In genomic region chr17:60525624-60526514, GRCh38 we compare ENCODE assay signal across 8 cellular contexts. TPM values are rescaled to one million over a fixed set of nuclear protein-coding genes. Genes with fewer than 3 reads are reported as not detected.
A peak's percentile ranks its signal among the peaks of the same experiment; 100 is the strongest.
DNase-seq lines count a peak whose midpoint lies in the region; ATAC-seq and TF ChIP-seq lines count a peak whose summit lies in the region.

APPBP2 (minus strand) TSS chr17:60526242; CDS start chr17:60525931, 311 bp downstream.

- H3K36me3 Mint-ChIP-seq in Caco-2 (ENCODE audit: insufficient read depth, unreplicated experiment): peaks cover 23% of the 10 kb centered on the region

- BruUV-seq in Caco-2 (replicated peaks; lab: Mats Ljungman, UMichigan): no TSS peak

- peak within 1 kb of the TSS; percentile 92 for H3K9ac ChIP-seq in HUES48 (ENCODE audit: low read depth, low read length)
- peak within 1 kb of the TSS; percentile 99 for H3K9ac ChIP-seq in OCI-LY1 (ENCODE audit: low read length)

- H2AFZ ChIP-seq in OCI-LY1 (ENCODE audit: low read length): peak within 1 kb of the TSS; percentile 66

- H3K9me3 ChIP-seq in Caco-2 (no peaks in the 10 kb centered on the region), HUES48 (ENCODE audit: control insufficient read depth, insufficient read depth, low read length) (no peaks in the 10 kb centered on the region), OCI-LY1 (ENCODE audit: low read length) (no peaks in the 10 kb centered on the region), mononuclear cell (ENCODE audit: low read depth, low read length) (no peaks in the 10 kb centered on the region)

- peak; percentile 88 to 90 for DNase-seq in Caco-2
- peak; percentile 57 for DNase-seq in activated T-cell treated with anti-CD3 and anti-CD28 coated beads for 24 hours (ENCODE audit: low read depth)
- peak; percentile 51 for DNase-seq in epidermal melanocyte (ENCODE audit: insufficient read length, low spot score)
- peak; percentile 43 to 47 for DNase-seq in stimulated activated CD8-positive, alpha-beta memory T cell treated with anti-CD3 and anti-CD28 coated beads, Interleukin-4, amount 100 ng/mL, for 1 hour (ENCODE audit: low read depth in 2 of 2, low spot score in 1 of 2)

- H3K4me3 Mint-ChIP-seq in Caco-2 (ENCODE audit: unreplicated experiment): peak within 1 kb of the TSS; percentile 96

- H3K27me3 ChIP-seq in Caco-2 (replicated peaks; ENCODE audit: control insufficient read depth, insufficient read depth, low read length) (no peaks in the 10 kb centered on the region), HUES48 (ENCODE audit: control insufficient read depth, insufficient read depth, low read length) (no peaks in the 10 kb centered on the region), OCI-LY1 (ENCODE audit: insufficient read depth, low read length) (no peaks in the 10 kb centered on the region), mononuclear cell (ENCODE audit: insufficient read depth, low read length) (no peaks in the 10 kb centered on the region)

- no peak for TF ChIP-seq CTCF in Caco-2 (IDR thresholded peaks at IDR 0.05; ENCODE audit: insufficient read depth in 1 of 2, low read depth in 1 of 2, low read length in 1 of 2, severe bottlenecking in 1 of 2, unreplicated experiment in 1 of 2)
- TF ChIP-seq CTCF in OCI-LY1 (IDR thresholded peaks at IDR 0.05; ENCODE audit: low read length): no peak

- H3K4me3 ChIP-seq in Caco-2 (ENCODE audit: low read depth, low read length): peak within 1 kb of the TSS; percentile 87
- peak within 1 kb of the TSS; percentile 90 for H3K4me3 ChIP-seq in HUES48 (ENCODE audit: low read depth, low read length)
- H3K4me3 ChIP-seq in OCI-LY1 (ENCODE audit: low read depth, low read length, poor library complexity, severe bottlenecking): peak within 1 kb of the TSS; percentile 99
- H3K4me3 ChIP-seq in mononuclear cell (ENCODE audit: low read length): peak within 1 kb of the TSS; percentile 92

- peak within 1 kb of the TSS; percentile 99 for H3K4me2 ChIP-seq in OCI-LY1 (ENCODE audit: low read length)

- no peaks in the 10 kb centered on the region for H4K20me1 ChIP-seq in OCI-LY1 (ENCODE audit: insufficient read depth, low read length)

- H3K79me2 ChIP-seq in OCI-LY1 (ENCODE audit: insufficient read depth, low read length): peaks cover 49% of the 10 kb centered on the region

- no peaks in the 10 kb centered on the region for H3K9me3 Mint-ChIP-seq in Caco-2 (ENCODE audit: unreplicated experiment)

- H3K9me2 ChIP-seq in OCI-LY1 (ENCODE audit: low read depth, low read length): no peaks in the 10 kb centered on the region

- intact Hi-C loops in Caco-2 (cut with micrococcal nuclease; ENCODE audit: unreplicated experiment): loop anchor here (1.0 kb wide), 1 partner anchor 75 kb away; no protein-coding TSS in a partner anchor

- peak within 1 kb of the TSS; percentile 96 for H3K27ac Mint-ChIP-seq in Caco-2 (ENCODE audit: unreplicated experiment)

- no peaks in the 10 kb centered on the region for H3K27me3 Mint-ChIP-seq in Caco-2 (ENCODE audit: insufficient read depth, unreplicated experiment)

- H3K27ac ChIP-seq in HUES48 (ENCODE audit: low read depth, low read length) (peak within 1 kb of the TSS; percentile 96), OCI-LY1 (ENCODE audit: low read depth, low read length, poor library complexity, severe bottlenecking) (peak within 1 kb of the TSS; percentile 58)

- no peaks in the 10 kb centered on the region for H3K4me1 Mint-ChIP-seq in Caco-2 (ENCODE audit: low read depth, unreplicated experiment)

- CTCF ChIA-PET in Caco-2 (lab: Charles Lee): interaction anchor here (0.8 to 1.4 kb wide), 4 partner anchors 44 to 113 kb away, joined by 3 to 13 read pairs (median 4); partner anchors contain the start of gene PPM1D

- no peaks in the 10 kb centered on the region for H3K36me3 ChIP-seq in Caco-2 (ENCODE audit: control insufficient read depth, insufficient read depth, low read length)
- H3K36me3 ChIP-seq in HUES48 (ENCODE audit: control insufficient read depth, insufficient read depth, low read length): peaks cover 9% of the 10 kb centered on the region; the same call in 1 of the 2 replicates
- peaks cover 10% of the 10 kb centered on the region for H3K36me3 ChIP-seq in OCI-LY1 (ENCODE audit: insufficient read depth, low read length)

- no peaks in the 10 kb centered on the region for H3F3A ChIP-seq in OCI-LY1 (ENCODE audit: insufficient read depth, low read length)

- ATAC-seq in GM21390 (IDR thresholded peaks at IDR 0.05; ENCODE audit: unreplicated experiment): peak; percentile 90

- H3K4me1 ChIP-seq in Caco-2: peaks cover 11% of the 10 kb centered on the region
- peaks cover 10% of the 10 kb centered on the region; the same call in 1 of the 2 replicates for H3K4me1 ChIP-seq in HUES48 (ENCODE audit: control insufficient read depth, insufficient read depth, low read length)
- peaks cover 24% of the 10 kb centered on the region for H3K4me1 ChIP-seq in OCI-LY1 (ENCODE audit: insufficient read depth, low read length, severe bottlenecking)
- H3K4me1 ChIP-seq in mononuclear cell (ENCODE audit: insufficient read depth, low read length): peaks cover 24% of the 10 kb centered on the region

- POLR2A ChIA-PET in Caco-2 (lab: Charles Lee): interaction anchor here (0.6 to 2.1 kb wide), 6 partner anchors 17 to 406 kb away, joined by 3 to 18 read pairs (median 4); partner anchors contain the start of genes PPM1D and USP32

RNA-seq across cellular contexts. Expression of gene APPBP2, which starts in this region (rescaled TPM):
- total RNA-seq in Caco-2 (2022) (25.3 and 29.8 TPM in 2 replicates), mononuclear cell (21.2 TPM)

Comparison
In these comparisons a context has a peak if more than half of its experiments do, and no peak if none do; other contexts are left out.
1. Peak in every context shown above with its lines: DNase-seq, ATAC-seq, H3K4me3 ChIP-seq and H3K27ac ChIP-seq.